In the genomic region with DNA sequence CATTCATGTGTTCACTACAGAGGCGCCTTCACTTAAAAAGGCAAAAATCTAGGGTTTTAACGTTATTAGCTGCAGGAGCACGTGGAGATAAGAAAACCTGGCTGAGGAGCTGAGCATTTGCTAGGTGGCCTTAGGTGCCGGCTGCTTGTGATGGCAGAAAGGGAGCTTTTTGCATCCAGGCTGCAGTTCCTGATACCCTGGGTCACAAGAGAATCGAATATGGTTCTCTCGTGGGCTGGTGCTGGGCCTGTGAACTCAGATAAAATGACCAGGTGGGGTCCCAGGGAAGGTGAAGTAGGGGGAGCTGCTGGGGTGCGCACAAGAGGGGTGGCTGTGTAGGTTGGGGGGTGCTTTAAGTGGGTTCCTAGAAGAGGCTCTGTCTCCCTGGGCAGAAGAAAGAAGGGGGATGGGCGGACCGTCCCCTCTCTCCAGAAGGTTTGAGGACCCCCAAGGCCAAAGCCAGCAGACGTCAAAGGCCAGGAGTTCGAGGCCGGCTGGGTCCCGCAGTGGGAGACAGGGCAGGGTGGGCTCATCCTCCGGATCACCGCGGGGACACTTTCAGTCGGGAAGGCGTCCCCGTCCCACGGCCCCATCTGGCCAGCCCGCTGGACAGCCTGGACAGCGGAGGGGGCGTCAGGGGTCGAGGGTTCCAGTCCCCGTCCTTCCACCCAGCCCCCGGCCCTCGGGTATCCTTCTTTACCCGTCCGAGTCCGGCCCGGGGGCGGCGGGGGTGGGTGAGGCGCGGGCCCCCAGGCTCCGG, we compare ENCODE assay signal across 8 cellular contexts. TPM values are rescaled to one million over a fixed set of nuclear protein-coding genes. Genes with fewer than 3 reads are reported as not detected.
A peak's percentile ranks its signal among the peaks of the same experiment; 100 is the strongest.
DNase-seq lines count a peak whose midpoint lies in the region; ATAC-seq lines count a peak whose summit lies in the region.

No MANE protein-coding gene starts in this region.

- H3K4me1 Mint-ChIP-seq in central memory CD8-positive, alpha-beta T cell = peaks cover 40% of the 10 kb centered on the region

- no peaks in the 10 kb centered on the region for H3K9me3 Mint-ChIP-seq in central memory CD8-positive, alpha-beta T cell

- peak; percentile 81 for DNase-seq in Right ventricle myocardium inferior (ENCODE audit: missing footprints)
- DNase-seq in cardiac septum (ENCODE audit: low spot score) = no peak
- DNase-seq in central memory CD8-positive, alpha-beta T cell (ENCODE audit: low spot score in 2 of 2) = peak in 1 of 2 donors; percentile 30
- no peak for DNase-seq in mesendoderm
- no peak for DNase-seq in C1 segment of cervical spinal cord (lab: John Stamatoyannopoulos, UW)
- DNase-seq in midbrain (lab: John Stamatoyannopoulos, UW) = no peak

- no peaks in the 10 kb centered on the region for H3K36me3 ChIP-seq in mesendoderm (ENCODE audit: control insufficient read depth, insufficient read depth, low read length)
- no peaks in the 10 kb centered on the region for H3K36me3 ChIP-seq in urinary bladder (ENCODE audit: insufficient read depth)

- H4K8ac ChIP-seq in mesendoderm (ENCODE audit: low read depth, low read length) = no peak overlapping the region

- ATAC-seq in Right ventricle myocardium inferior = peak; percentile 4
- ATAC-seq in central memory CD8-positive, alpha-beta T cell (replicated peaks; ENCODE audit: extremely low read depth, poor library complexity, severe bottlenecking) = no peak
- no peak for ATAC-seq in GM21825 (IDR thresholded peaks at IDR 0.05; ENCODE audit: unreplicated experiment)

- H3K18ac ChIP-seq in mesendoderm (ENCODE audit: low read length) = peak overlapping the region; percentile 77

- peak overlapping the region; percentile 85 for H3K4me3 Mint-ChIP-seq in central memory CD8-positive, alpha-beta T cell

- H3K23ac ChIP-seq in mesendoderm (ENCODE audit: low read length) = peak overlapping the region; percentile 29

- H3K4ac ChIP-seq in mesendoderm (ENCODE audit: low read depth, low read length) = peak overlapping the region; percentile 5

- intact Hi-C loops in Right ventricle myocardium inferior (cut with DNase I) = loop anchor here (2.0 kb wide), 1 partner anchor 49 kb away; no protein-coding TSS in a partner anchor
- intact Hi-C loops in cardiac septum (cut with DNase I) = loop anchor here (5.0 kb wide), 1 partner anchor 108 kb away; no protein-coding TSS in a partner anchor

- H3K27me3 ChIP-seq in mesendoderm (ENCODE audit: insufficient read depth, low read length, poor library complexity) = no peaks in the 10 kb centered on the region

- H3K27ac Mint-ChIP-seq in central memory CD8-positive, alpha-beta T cell (ENCODE audit: low read depth) = peak overlapping the region; percentile 97

- peaks cover 30% of the 10 kb centered on the region for H3K36me3 Mint-ChIP-seq in central memory CD8-positive, alpha-beta T cell (ENCODE audit: insufficient read depth)

- H3K4me1 ChIP-seq in mesendoderm (ENCODE audit: control insufficient read depth, low read depth, low read length) (peaks cover 15% of the 10 kb centered on the region), urinary bladder (ENCODE audit: insufficient read depth) (no peaks in the 10 kb centered on the region)

- H3K27me3 Mint-ChIP-seq in central memory CD8-positive, alpha-beta T cell = no peaks in the 10 kb centered on the region

- no peak overlapping the region for H2BK120ac ChIP-seq in mesendoderm (ENCODE audit: low read depth, low read length)

- peak overlapping the region; percentile 30 for H3K4me2 ChIP-seq in mesendoderm (ENCODE audit: low read length)

- H2AK5ac ChIP-seq in mesendoderm (ENCODE audit: low read length) = no peak overlapping the region

- H3K56ac ChIP-seq in mesendoderm (ENCODE audit: low read length) = peak overlapping the region; percentile 63

- H3K9ac ChIP-seq in mesendoderm (ENCODE audit: low read length) = peak overlapping the region; percentile 45

- no peak overlapping the region for H2BK5ac ChIP-seq in mesendoderm (ENCODE audit: low read length)

- peaks cover 16% of the 10 kb centered on the region for H3K79me1 ChIP-seq in mesendoderm (ENCODE audit: low read length)

- H3K27ac ChIP-seq in mesendoderm (ENCODE audit: low read depth, low read length) = no peak overlapping the region
- peak overlapping the region; percentile 72 for H3K27ac ChIP-seq in urinary bladder (ENCODE audit: low read depth)

- no peak overlapping the region for H4K5ac ChIP-seq in mesendoderm (ENCODE audit: low read length)

- H3K4me3 ChIP-seq in mesendoderm (ENCODE audit: low read length) = peak overlapping the region; percentile 13
- peak overlapping the region; percentile 93 for H3K4me3 ChIP-seq in urinary bladder (ENCODE audit: low read depth, low read length)

- peaks cover 34% of the 10 kb centered on the region for H3K79me2 ChIP-seq in mesendoderm (ENCODE audit: control insufficient read depth, insufficient read depth, low read length)

- WGBS in mesendoderm (ENCODE audit: extremely low coverage, insufficient coverage, low lambda C conversion rate) = no CpG with 5 or more reads among the region's 36 CpGs
- WGBS in urinary bladder = 14% methylated on average over 36 of the region's 36 CpGs

- H2BK15ac ChIP-seq in mesendoderm (replicated peaks; ENCODE audit: low read depth) = no peak overlapping the region

RNA-seq across cellular contexts. Expression of gene CMIP, which starts 0.7 kb away (rescaled TPM):
- total RNA-seq in Right ventricle myocardium inferior = 10.5 TPM
- total RNA-seq in cardiac septum = 19.8 TPM
- polyA plus RNA-seq in mesendoderm (2013, experiment 1 of 2) = 36.2 TPM
- polyA plus RNA-seq in mesendoderm (2013, experiment 2 of 2) = 36.4 TPM
- total RNA-seq in urinary bladder = 21.7 TPM
- 29.4 TPM for polyA plus RNA-seq in urinary bladder
